In the genomic region with DNA sequence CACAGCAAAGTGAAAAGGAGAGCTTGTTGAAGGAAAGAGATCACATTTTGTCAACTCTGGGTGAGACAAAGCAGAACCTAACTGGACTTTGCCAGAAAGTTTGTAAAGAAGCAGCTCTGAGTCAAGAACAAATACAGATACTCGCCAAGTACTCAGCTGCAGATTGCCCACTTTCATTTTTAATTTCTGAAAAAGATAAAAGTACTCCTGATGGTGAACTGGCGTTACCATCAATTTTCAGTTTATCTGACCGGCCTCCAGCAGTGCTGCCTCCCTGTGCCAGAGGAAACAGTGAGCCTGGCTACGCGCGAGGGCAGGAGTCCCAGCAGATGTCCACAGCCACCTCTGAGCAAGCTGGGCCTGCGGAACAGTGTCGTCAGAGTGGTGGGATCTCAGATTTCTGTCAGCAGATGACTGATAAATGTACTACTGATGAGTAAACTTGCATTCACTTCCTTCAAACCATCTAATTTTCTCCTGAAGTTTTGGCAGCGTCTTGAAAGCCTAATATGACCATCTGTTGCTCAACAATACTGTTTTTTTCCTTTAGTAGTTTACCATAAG, we compare ENCODE assay signal across 1 cellular context.
TF ChIP-seq lines count a peak whose summit lies in the region.

No MANE protein-coding gene starts in this region.

TF ChIP-seq in HEK293, 187 proteins besides CTCF, POLR2A, EP300 and RAD21 (continued from another document and continues in another):
- TF ChIP-seq, protein P1, sequence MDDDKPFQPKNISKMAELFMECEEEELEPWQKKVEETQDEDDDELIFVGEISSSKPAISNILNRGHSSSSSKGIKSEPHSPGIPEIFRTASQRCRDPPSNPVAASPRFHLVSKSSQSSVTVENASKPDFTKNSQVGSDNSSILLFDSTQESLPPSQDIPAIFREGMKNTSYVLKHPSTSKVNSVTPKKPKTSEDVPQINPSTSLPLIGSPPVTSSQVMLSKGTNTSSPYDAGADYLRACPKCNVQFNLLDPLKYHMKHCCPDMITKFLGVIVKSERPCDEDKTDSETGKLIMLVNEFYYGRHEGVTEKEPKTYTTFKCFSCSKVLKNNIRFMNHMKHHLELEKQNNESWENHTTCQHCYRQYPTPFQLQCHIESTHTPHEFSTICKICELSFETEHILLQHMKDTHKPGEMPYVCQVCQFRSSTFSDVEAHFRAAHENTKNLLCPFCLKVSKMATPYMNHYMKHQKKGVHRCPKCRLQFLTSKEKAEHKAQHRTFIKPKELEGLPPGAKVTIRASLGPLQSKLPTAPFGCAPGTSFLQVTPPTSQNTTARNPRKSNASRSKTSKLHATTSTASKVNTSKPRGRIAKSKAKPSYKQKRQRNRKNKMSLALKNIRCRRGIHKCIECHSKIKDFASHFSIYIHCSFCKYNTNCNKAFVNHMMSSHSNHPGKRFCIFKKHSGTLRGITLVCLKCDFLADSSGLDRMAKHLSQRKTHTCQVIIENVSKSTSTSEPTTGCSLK (tag by site-specific recombination; IDR thresholded peaks at IDR 0.05), result no peak
- TF ChIP-seq ZNF394 (tag by site-specific recombination; IDR thresholded peaks at IDR 0.05; ENCODE audit: borderline replicate concordance), result no peak
- TF ChIP-seq, protein P2, sequence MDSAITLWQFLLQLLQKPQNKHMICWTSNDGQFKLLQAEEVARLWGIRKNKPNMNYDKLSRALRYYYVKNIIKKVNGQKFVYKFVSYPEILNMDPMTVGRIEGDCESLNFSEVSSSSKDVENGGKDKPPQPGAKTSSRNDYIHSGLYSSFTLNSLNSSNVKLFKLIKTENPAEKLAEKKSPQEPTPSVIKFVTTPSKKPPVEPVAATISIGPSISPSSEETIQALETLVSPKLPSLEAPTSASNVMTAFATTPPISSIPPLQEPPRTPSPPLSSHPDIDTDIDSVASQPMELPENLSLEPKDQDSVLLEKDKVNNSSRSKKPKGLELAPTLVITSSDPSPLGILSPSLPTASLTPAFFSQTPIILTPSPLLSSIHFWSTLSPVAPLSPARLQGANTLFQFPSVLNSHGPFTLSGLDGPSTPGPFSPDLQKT (IDR thresholded peaks at IDR 0.05; ENCODE audit: borderline replicate concordance, low read depth, low read length), result no peak
- TF ChIP-seq, protein P3, sequence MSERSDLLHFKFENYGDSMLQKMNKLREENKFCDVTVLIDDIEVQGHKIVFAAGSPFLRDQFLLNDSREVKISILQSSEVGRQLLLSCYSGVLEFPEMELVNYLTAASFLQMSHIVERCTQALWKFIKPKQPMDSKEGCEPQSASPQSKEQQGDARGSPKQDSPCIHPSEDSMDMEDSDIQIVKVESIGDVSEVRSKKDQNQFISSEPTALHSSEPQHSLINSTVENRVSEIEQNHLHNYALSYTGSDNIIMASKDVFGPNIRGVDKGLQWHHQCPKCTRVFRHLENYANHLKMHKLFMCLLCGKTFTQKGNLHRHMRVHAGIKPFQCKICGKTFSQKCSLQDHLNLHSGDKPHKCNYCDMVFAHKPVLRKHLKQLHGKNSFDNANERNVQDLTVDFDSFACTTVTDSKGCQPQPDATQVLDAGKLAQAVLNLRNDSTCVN (tag by site-specific recombination; optimal IDR thresholded peaks at IDR 0.05), result no peak
- TF ChIP-seq ZBTB49 (tag by site-specific recombination; IDR thresholded peaks at IDR 0.05; ENCODE audit: low read depth), result no peak
- no peak for TF ChIP-seq KLF10 (tag by site-specific recombination; IDR thresholded peaks at IDR 0.05)
- TF ChIP-seq ZNF488 (tag by site-specific recombination; IDR thresholded peaks at IDR 0.05), result no peak
- TF ChIP-seq, protein P4, sequence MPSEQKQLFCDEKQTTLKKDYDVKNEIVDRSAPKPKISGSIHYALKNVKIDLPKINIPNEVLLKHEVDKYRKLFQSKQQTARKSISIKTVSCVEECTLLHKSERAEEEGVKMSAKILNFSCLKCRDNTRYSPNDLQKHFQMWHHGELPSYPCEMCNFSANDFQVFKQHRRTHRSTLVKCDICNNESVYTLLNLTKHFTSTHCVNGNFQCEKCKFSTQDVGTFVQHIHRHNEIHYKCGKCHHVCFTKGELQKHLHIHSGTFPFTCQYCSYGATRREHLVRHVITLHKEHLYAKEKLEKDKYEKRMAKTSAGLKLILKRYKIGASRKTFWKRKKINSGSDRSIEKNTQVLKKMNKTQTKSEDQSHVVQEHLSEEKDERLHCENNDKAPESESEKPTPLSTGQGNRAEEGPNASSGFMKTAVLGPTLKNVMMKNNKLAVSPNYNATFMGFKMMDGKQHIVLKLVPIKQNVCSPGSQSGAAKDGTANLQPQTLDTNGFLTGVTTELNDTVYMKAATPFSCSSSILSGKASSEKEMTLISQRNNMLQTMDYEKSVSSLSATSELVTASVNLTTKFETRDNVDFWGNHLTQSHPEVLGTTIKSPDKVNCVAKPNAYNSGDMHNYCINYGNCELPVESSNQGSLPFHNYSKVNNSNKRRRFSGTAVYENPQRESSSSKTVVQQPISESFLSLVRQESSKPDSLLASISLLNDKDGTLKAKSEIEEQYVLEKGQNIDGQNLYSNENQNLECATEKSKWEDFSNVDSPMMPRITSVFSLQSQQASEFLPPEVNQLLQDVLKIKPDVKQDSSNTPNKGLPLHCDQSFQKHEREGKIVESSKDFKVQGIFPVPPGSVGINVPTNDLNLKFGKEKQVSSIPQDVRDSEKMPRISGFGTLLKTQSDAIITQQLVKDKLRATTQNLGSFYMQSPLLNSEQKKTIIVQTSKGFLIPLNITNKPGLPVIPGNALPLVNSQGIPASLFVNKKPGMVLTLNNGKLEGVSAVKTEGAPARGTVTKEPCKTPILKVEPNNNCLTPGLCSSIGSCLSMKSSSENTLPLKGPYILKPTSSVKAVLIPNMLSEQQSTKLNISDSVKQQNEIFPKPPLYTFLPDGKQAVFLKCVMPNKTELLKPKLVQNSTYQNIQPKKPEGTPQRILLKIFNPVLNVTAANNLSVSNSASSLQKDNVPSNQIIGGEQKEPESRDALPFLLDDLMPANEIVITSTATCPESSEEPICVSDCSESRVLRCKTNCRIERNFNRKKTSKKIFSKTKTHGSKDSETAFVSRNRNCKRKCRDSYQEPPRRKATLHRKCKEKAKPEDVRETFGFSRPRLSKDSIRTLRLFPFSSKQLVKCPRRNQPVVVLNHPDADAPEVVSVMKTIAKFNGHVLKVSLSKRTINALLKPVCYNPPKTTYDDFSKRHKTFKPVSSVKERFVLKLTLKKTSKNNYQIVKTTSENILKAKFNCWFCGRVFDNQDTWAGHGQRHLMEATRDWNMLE (tag by site-specific recombination; conservative IDR thresholded peaks at IDR 0.05; ENCODE audit: low read depth), result no peak
- no peak for TF ChIP-seq PRDM1 (tag by site-specific recombination; IDR thresholded peaks at IDR 0.05)
- TF ChIP-seq ZNF777 (tag by site-specific recombination; IDR thresholded peaks at IDR 0.05; ENCODE audit: borderline replicate concordance), result no peak
- no peak for TF ChIP-seq ZNF37A (tag by site-specific recombination; IDR thresholded peaks at IDR 0.05)
- TF ChIP-seq ZNF707 (tag by site-specific recombination; IDR thresholded peaks at IDR 0.05), result no peak
- no peak for TF ChIP-seq KLF9 (tag by site-specific recombination; IDR thresholded peaks at IDR 0.05; ENCODE audit: low read depth)
- no peak for TF ChIP-seq ZBTB1 (tag by site-specific recombination; IDR thresholded peaks at IDR 0.05)
- peak; percentile 35 for TF ChIP-seq ZIC2 (tag by site-specific recombination; IDR thresholded peaks at IDR 0.05)
- no peak for TF ChIP-seq ZNF416 (tag by site-specific recombination; IDR thresholded peaks at IDR 0.05)
- TF ChIP-seq ZNF600 (tag by site-specific recombination; IDR thresholded peaks at IDR 0.05), result 0 out of 2 replicates have a peak, but pooled peaks have one; percentile 19
- TF ChIP-seq, protein P5, sequence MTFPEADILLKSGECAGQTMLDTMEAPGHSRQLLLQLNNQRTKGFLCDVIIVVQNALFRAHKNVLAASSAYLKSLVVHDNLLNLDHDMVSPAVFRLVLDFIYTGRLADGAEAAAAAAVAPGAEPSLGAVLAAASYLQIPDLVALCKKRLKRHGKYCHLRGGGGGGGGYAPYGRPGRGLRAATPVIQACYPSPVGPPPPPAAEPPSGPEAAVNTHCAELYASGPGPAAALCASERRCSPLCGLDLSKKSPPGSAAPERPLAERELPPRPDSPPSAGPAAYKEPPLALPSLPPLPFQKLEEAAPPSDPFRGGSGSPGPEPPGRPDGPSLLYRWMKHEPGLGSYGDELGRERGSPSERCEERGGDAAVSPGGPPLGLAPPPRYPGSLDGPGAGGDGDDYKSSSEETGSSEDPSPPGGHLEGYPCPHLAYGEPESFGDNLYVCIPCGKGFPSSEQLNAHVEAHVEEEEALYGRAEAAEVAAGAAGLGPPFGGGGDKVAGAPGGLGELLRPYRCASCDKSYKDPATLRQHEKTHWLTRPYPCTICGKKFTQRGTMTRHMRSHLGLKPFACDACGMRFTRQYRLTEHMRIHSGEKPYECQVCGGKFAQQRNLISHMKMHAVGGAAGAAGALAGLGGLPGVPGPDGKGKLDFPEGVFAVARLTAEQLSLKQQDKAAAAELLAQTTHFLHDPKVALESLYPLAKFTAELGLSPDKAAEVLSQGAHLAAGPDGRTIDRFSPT (tag by site-specific recombination; IDR thresholded peaks at IDR 0.05), result no peak
- TF ChIP-seq ZNF211 (tag by site-specific recombination; IDR thresholded peaks at IDR 0.05; ENCODE audit: low read depth), result no peak
- TF ChIP-seq, protein P6, sequence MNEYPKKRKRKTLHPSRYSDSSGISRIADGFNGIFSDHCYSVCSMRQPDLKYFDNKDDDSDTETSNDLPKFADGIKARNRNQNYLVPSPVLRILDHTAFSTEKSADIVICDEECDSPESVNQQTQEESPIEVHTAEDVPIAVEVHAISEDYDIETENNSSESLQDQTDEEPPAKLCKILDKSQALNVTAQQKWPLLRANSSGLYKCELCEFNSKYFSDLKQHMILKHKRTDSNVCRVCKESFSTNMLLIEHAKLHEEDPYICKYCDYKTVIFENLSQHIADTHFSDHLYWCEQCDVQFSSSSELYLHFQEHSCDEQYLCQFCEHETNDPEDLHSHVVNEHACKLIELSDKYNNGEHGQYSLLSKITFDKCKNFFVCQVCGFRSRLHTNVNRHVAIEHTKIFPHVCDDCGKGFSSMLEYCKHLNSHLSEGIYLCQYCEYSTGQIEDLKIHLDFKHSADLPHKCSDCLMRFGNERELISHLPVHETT (tag by site-specific recombination; IDR thresholded peaks at IDR 0.05), result no peak
- no peak for TF ChIP-seq ZNF837 (tag by site-specific recombination; IDR thresholded peaks at IDR 0.05)
- TF ChIP-seq ZNF513 (tag by site-specific recombination; IDR thresholded peaks at IDR 0.05), result no peak
- no peak for TF ChIP-seq ZNF544 (tag by site-specific recombination; IDR thresholded peaks at IDR 0.05)
- no peak for TF ChIP-seq ZNF404 (tag by site-specific recombination; IDR thresholded peaks at IDR 0.05)
- TF ChIP-seq ZNF239 (tag by site-specific recombination; IDR thresholded peaks at IDR 0.05), result no peak
- no peak for TF ChIP-seq ZNF624 (tag by site-specific recombination; IDR thresholded peaks at IDR 0.05)
- TF ChIP-seq ZNF658 (tag by site-specific recombination; IDR thresholded peaks at IDR 0.05), result no peak
- no peak for TF ChIP-seq ZNF184 (tag by site-specific recombination; IDR thresholded peaks at IDR 0.05)
- no peak for TF ChIP-seq PATZ1 (tag by site-specific recombination; IDR thresholded peaks at IDR 0.05)
- no peak for TF ChIP-seq ZNF26 (tag by site-specific recombination; IDR thresholded peaks at IDR 0.05)
